In the genomic region with DNA sequence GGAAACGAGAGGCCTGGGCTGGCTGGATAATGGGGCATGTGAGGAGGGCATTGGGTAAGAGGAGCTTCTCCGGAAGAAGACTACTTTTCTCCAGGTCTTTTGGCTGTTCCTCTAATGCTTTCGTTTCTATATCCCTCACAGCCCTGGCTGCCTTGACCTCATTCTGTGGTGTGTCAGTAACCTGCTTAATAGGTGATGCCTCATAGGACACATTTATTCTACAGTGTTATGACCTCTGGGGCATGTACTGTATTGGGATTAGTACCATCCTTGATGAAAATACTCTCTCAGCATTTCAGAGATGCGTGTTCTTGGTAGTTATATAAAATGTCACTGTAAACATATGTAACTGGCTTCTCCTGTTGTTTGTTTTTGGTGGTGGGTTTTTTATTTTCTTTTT, we compare ENCODE assay signal across 21 cellular contexts. TPM values are rescaled to one million over a fixed set of nuclear protein-coding genes. Genes with fewer than 3 reads are reported as not detected.
DNase-seq lines count a peak whose midpoint lies in the region; ATAC-seq and TF ChIP-seq lines count a peak whose summit lies in the region.
"Had no signal": no experiment of that assay in that cellular context is flagged by ENCODE, and none has a peak within 500 bp of the region (broad histone marks: within the 10 kb centered on the region; RNA-seq: fewer than 3 reads in every experiment).

No MANE protein-coding gene starts in this region.

- CTCF ChIA-PET in Calu3 (lab: Charles Lee): no interaction called here

- H3K27me3 Mint-ChIP-seq in Calu3 (ENCODE audit: unreplicated experiment): no peaks in the 10 kb centered on the region
- H3K27me3 Mint-ChIP-seq: CD4-positive, alpha-beta T cell had no signal

- TF ChIP-seq CTCF in Calu3 (IDR thresholded peaks at IDR 0.05; ENCODE audit: unreplicated experiment) (no peak), psoas muscle (IDR thresholded peaks at IDR 0.05) (no peak)

- no peak overlapping the region for H3K4me3 Mint-ChIP-seq in Calu3 (ENCODE audit: low read depth, unreplicated experiment)
- H3K4me3 Mint-ChIP-seq: CD4-positive, alpha-beta T cell; CD8-positive, alpha-beta T cell had no signal

- peak overlapping the region; percentile 21 for H3K27ac Mint-ChIP-seq in Calu3 (ENCODE audit: unreplicated experiment)
- H3K27ac Mint-ChIP-seq: CD4-positive, alpha-beta T cell; CD8-positive, alpha-beta T cell had no signal

- WGBS in psoas muscle, 3 donors: 71 to 93% (median 71%) methylated on average over 4 of the region's 4 CpGs

- peaks cover 45% of the 10 kb centered on the region for H3K4me1 Mint-ChIP-seq in Calu3 (ENCODE audit: low read depth, unreplicated experiment)

- ATAC-seq in psoas muscle: peak in 3 of 4 donors; percentile 42 to 64 (median 62)
- ATAC-seq: CD8-positive, alpha-beta T cell; GM12878 had no signal

- H3K9me3 ChIP-seq in psoas muscle: no peaks in the 10 kb centered on the region
- H3K9me3 ChIP-seq: BE2C, BLaER1, Caco-2 had no signal

- no peak for DNase-seq in Calu3
- peak; percentile 22 for DNase-seq in islet precursor cell
- DNase-seq in psoas muscle: no peak
- DNase-seq in RPMI8226: no peak
- no peak for DNase-seq in posterior vena cava (ENCODE audit: low spot score)
- DNase-seq: 8988T; ACHN; BE2C; C1 segment of cervical spinal cord; Caco-2; CD4-positive, alpha-beta T cell; CD8-positive, alpha-beta T cell; DMS 273 treated with DMSO at 0.1 percent for 48 hours; DMS153; DMS53; DMS79; DND-41; EL; GDM1 had no signal

- H3K27ac ChIP-seq in psoas muscle: no peak overlapping the region
- H3K27ac ChIP-seq: BLaER1 had no signal

- peaks cover 8% of the 10 kb centered on the region for H3K36me3 Mint-ChIP-seq in Calu3 (ENCODE audit: insufficient read depth, unreplicated experiment)

- no peaks in the 10 kb centered on the region for H3K27me3 ChIP-seq in psoas muscle (ENCODE audit: insufficient read depth in 3 of 3, low read length in 2 of 3)
- H3K27me3 ChIP-seq: BE2C, BLaER1 had no signal

- no peak overlapping the region for H3K4me3 ChIP-seq in psoas muscle
- H3K4me3 ChIP-seq: BLaER1, GM12878 had no signal

- no TSS peak for BruUV-seq in Calu3 (replicated peaks; lab: Mats Ljungman, UMichigan)

- no peaks in the 10 kb centered on the region for H3K9me3 Mint-ChIP-seq in Calu3 (ENCODE audit: low read depth, unreplicated experiment)
- H3K9me3 Mint-ChIP-seq: CD4-positive, alpha-beta T cell; CD8-positive, alpha-beta T cell had no signal

- peaks cover 11% of the 10 kb centered on the region for H3K4me1 ChIP-seq in psoas muscle
- H3K4me1 ChIP-seq: BE2C, BLaER1 had no signal

- intact Hi-C loops in Calu3 (cut with micrococcal nuclease; ENCODE audit: unreplicated experiment) (no loop called here), psoas muscle (cut with DNase I) (no loop called here), posterior vena cava (cut with DNase I) (no loop called here)

- H3K36me3 ChIP-seq in psoas muscle (ENCODE audit: insufficient read depth in 1 of 2, low read depth in 1 of 2): peaks cover 0 to 90% of the 10 kb centered on the region in 2 donors
- H3K36me3 ChIP-seq: BE2C had no signal

RNA-seq across cellular contexts. Expression of a gene that starts 40.1 kb away (rescaled TPM):
- 52.9 and 56.6 TPM in 2 replicates for total RNA-seq in Calu3 (2022)
- total RNA-seq in psoas muscle: 100 to 1,000 TPM; 327 to 543 (median 456) TPM
- 100 to 1,000 TPM in 2 of 3 donors, 10 to 100 TPM in 1; 59.6 to 364 (median 305) TPM for polyA plus RNA-seq in psoas muscle
- 10 to 100 TPM; 36.0 to 48.5 TPM for total RNA-seq in posterior vena cava
